Comparison of ENCODE assay signal across 18 cellular contexts in genomic region chr2:235046561-235046960, GRCh38.
DNase-seq lines count a peak whose midpoint lies in the region; ATAC-seq and TF ChIP-seq lines count a peak whose summit lies in the region.
"Had no signal": no experiment of that assay in that cellular context is flagged by ENCODE, and none has a peak within 500 bp of the region (broad histone marks: within the 10 kb centered on the region; RNA-seq: fewer than 3 reads in every experiment).

No MANE protein-coding gene starts in this region.

- H3K36me3 ChIP-seq in psoas muscle (ENCODE audit: insufficient read depth in 1 of 2, low read depth in 1 of 2), result peaks cover 0 to 14% of the 10 kb centered on the region in 2 donors

- H3K27ac ChIP-seq in psoas muscle, result no peak overlapping the region
- H3K27ac ChIP-seq: HL-60 had no signal

- no peak overlapping the region for H3K4me3 ChIP-seq in psoas muscle

- WGBS in psoas muscle, 3 donors, result 91 to 95% (median 95%) methylated on average over 5 of the region's 5 CpGs

- peaks cover 4% of the 10 kb centered on the region for H3K27me3 Mint-ChIP-seq in activated CD4-positive, alpha-beta T cell treated with anti-CD3 and anti-CD28 coated beads, Interleukin-2, amount 10 ng/mL, durations not matched to agents 24 days and 14 days
- peaks cover 35% of the 10 kb centered on the region for H3K27me3 Mint-ChIP-seq in T-helper 17 cell
- H3K27me3 Mint-ChIP-seq in naive B cell, result peaks cover 0 to under 1% (median 0%) of the 10 kb centered on the region in 3 donors
- H3K27me3 Mint-ChIP-seq: CD4-positive, CD25-positive, alpha-beta regulatory T cell had no signal

- no peaks in the 10 kb centered on the region for H3K27me3 ChIP-seq in psoas muscle (ENCODE audit: insufficient read depth in 3 of 3, low read length in 2 of 3)

- intact Hi-C loops in activated CD4-positive, alpha-beta T cell treated with anti-CD3 and anti-CD28 coated beads, Interleukin-2, amount 10 ng/mL, durations not matched to agents 24 days and 14 days (cut with micrococcal nuclease), result no loop called here
- intact Hi-C loops in psoas muscle (cut with DNase I), result no loop called here

- TF ChIP-seq CTCF in psoas muscle (IDR thresholded peaks at IDR 0.05), result no peak

- H3K4me1 Mint-ChIP-seq in activated CD4-positive, alpha-beta T cell treated with anti-CD3 and anti-CD28 coated beads, Interleukin-2, amount 10 ng/mL, durations not matched to agents 24 days and 14 days, result peaks cover 12% of the 10 kb centered on the region
- H3K4me1 Mint-ChIP-seq in T-helper 17 cell, result peaks cover 14% of the 10 kb centered on the region
- H3K4me1 Mint-ChIP-seq in naive B cell, result peaks cover 39 to 64% (median 43%) of the 10 kb centered on the region in 3 donors

- no peaks in the 10 kb centered on the region for H3K36me3 Mint-ChIP-seq in activated CD4-positive, alpha-beta T cell treated with anti-CD3 and anti-CD28 coated beads, Interleukin-2, amount 10 ng/mL, durations not matched to agents 24 days and 14 days (ENCODE audit: low read depth)
- H3K36me3 Mint-ChIP-seq in T-helper 17 cell (ENCODE audit: low read depth), result peaks cover 3% of the 10 kb centered on the region
- H3K36me3 Mint-ChIP-seq in naive B cell, result peaks cover 0 to under 1% of the 10 kb centered on the region in 2 donors
- H3K36me3 Mint-ChIP-seq: CD4-positive, CD25-positive, alpha-beta regulatory T cell had no signal

- H3K9me3 Mint-ChIP-seq in activated CD4-positive, alpha-beta T cell treated with anti-CD3 and anti-CD28 coated beads, Interleukin-2, amount 10 ng/mL, durations not matched to agents 24 days and 14 days, result no peaks in the 10 kb centered on the region
- peaks cover 0 to 2% (median 0%) of the 10 kb centered on the region in 7 donors for H3K9me3 Mint-ChIP-seq in naive B cell

- peak overlapping the region; percentile 21 for H3K27ac Mint-ChIP-seq in activated CD4-positive, alpha-beta T cell treated with anti-CD3 and anti-CD28 coated beads, Interleukin-2, amount 10 ng/mL, durations not matched to agents 24 days and 14 days
- H3K27ac Mint-ChIP-seq in T-helper 17 cell, result peak overlapping the region; percentile 72
- H3K27ac Mint-ChIP-seq in naive B cell, result peak overlapping the region in 4 of 6 donors; percentile 56 to 93 (median 62)

- no peaks in the 10 kb centered on the region for H3K9me3 ChIP-seq in T-helper 17 cell (ENCODE audit: control insufficient read depth, low read length, poor library complexity, severe bottlenecking)
- no peaks in the 10 kb centered on the region for H3K9me3 ChIP-seq in psoas muscle

- no peak overlapping the region for H3K4me3 Mint-ChIP-seq in activated CD4-positive, alpha-beta T cell treated with anti-CD3 and anti-CD28 coated beads, Interleukin-2, amount 10 ng/mL, durations not matched to agents 24 days and 14 days
- H3K4me3 Mint-ChIP-seq in T-helper 17 cell, result no peak overlapping the region
- H3K4me3 Mint-ChIP-seq in naive B cell, result peak overlapping the region in 6 of 8 donors; percentile 9 to 90 (median 86)

- ATAC-seq in T-helper 17 cell (no peak), naive B cell (ENCODE audit: low read depth in 2 of 2) (no peak), psoas muscle (no peak), GM18909 (IDR thresholded peaks at IDR 0.05; ENCODE audit: poor library complexity, unreplicated experiment) (no peak), HG02571 (IDR thresholded peaks at IDR 0.05; ENCODE audit: unreplicated experiment) (no peak)

- no peak for DNase-seq in activated CD4-positive, alpha-beta T cell treated with anti-CD3 and anti-CD28 coated beads, Interleukin-2, amount 10 ng/mL, durations not matched to agents 24 days and 14 days
- no peak for DNase-seq in activated CD4-positive, alpha-beta T cell treated with anti-CD3 and anti-CD28 coated beads, Interleukin-2, amount 50 U/mL, for 4 hours
- DNase-seq in T-helper 17 cell (no peak), naive B cell (no peak), GF-D8 (lab: John Stamatoyannopoulos, UW) (no peak), psoas muscle (no peak)
- DNase-seq: 8988T; CD4-positive, CD25-positive, alpha-beta regulatory T cell; GOT3; KG1; NCI-H1417; NCI-H2029; NCI-H2171 treated with DMSO at 0.1 percent for 48 hours; NCI-H82; SIG-M5 had no signal

- peaks cover 7% of the 10 kb centered on the region for H3K4me1 ChIP-seq in psoas muscle

Comparison
In these comparisons a context has a peak if more than half of its experiments do, and no peak if none do; other contexts are left out.
1. H3K27ac Mint-ChIP-seq: peak in every context shown above with its lines; median percentile 72 in T-helper 17 cell; 62 in naive B cell; 21 in activated CD4-positive, alpha-beta T cell treated with anti-CD3 and anti-CD28 coated beads, Interleukin-2, amount 10 ng/mL, durations not matched to agents 24 days and 14 days.
2. H3K4me3 Mint-ChIP-seq: peak in naive B cell (6 of 8); none in activated CD4-positive, alpha-beta T cell treated with anti-CD3 and anti-CD28 coated beads, Interleukin-2, amount 10 ng/mL, durations not matched to agents 24 days and 14 days (single experiment) and T-helper 17 cell (single experiment).